Comparison of ENCODE assay signal across 20 cellular contexts in genomic region chr7:80481196-80481884, GRCh38. TPM values are rescaled to one million over a fixed set of nuclear protein-coding genes. Genes with fewer than 3 reads are reported as not detected.
DNase-seq lines count a peak whose midpoint lies in the region; ATAC-seq, FAIRE-seq and TF ChIP-seq lines count a peak whose summit lies in the region.
"Had no signal": no experiment of that assay in that cellular context is flagged by ENCODE, and none has a peak within 500 bp of the region (broad histone marks: within the 10 kb centered on the region; RNA-seq: fewer than 3 reads in every experiment).

No MANE protein-coding gene starts in this region.

- WGBS in stomach, 5 donors, result 38 to 55% (median 48%) methylated on average over 2 of the region's 2 CpGs

- H2AFZ ChIP-seq in endothelial cell of umbilical vein (ENCODE audit: low read depth, low read length), result peak overlapping the region; percentile 39

- peak; percentile 71 for DNase-seq in EH (ENCODE audit: low read depth)
- DNase-seq in LoVo (ENCODE audit: low spot score), result peak; percentile 82
- no peak for DNase-seq in endothelial cell of umbilical vein (ENCODE audit: low read depth, low spot score)
- no peak for DNase-seq in nephron progenitor cell
- DNase-seq in stomach, result no peak
- no peak for DNase-seq in NOMO-1 treated with dmso at 0.1 percent for 144 hours (lab: John Stamatoyannopoulos, UW; ENCODE audit: unreplicated experiment)
- DNase-seq in activated naive CD4-positive, alpha-beta T cell treated with Interleukin-2 at 50 U/mL for 16 hours, result no peak
- DNase-seq: activated CD8-positive, alpha-beta memory T cell treated with anti-CD3 and anti-CD28 coated beads, Interleukin-2, amount 50 U/mL, for 48 hours; activated naive CD8-positive, alpha-beta T cell treated with anti-CD3 and anti-CD28 coated beads, Interleukin-2, amount 50 U/mL, for 24 hours; NCI-H345; posterior cingulate gyrus; SHP77; stimulated activated CD4-positive, alpha-beta T cell treated with anti-CD3 and anti-CD28 coated beads, Interleukin-4, amount 100 ng/mL, for 24 hours; stimulated activated naive CD4-positive, alpha-beta T cell treated with Interleukin-2 at 50 U/mL for 16 hours had no signal

- H3K9me3 ChIP-seq in endothelial cell of umbilical vein (replicated peaks; ENCODE audit: control insufficient read depth, insufficient read depth, low read length) (no peaks in the 10 kb centered on the region), stomach (no peaks in the 10 kb centered on the region)
- H3K9me3 ChIP-seq: BLaER1 had no signal

- no peak for TF ChIP-seq POLR2A in endothelial cell of umbilical vein (IDR thresholded peaks at IDR 0.05; ENCODE audit: low read depth, low read length)
- TF ChIP-seq POLR2A in stomach (IDR thresholded peaks at IDR 0.05), result no peak
- no peak for TF ChIP-seq POLR2A in GM18505 (IDR thresholded peaks at IDR 0.05; ENCODE audit: borderline replicate concordance, extremely low read depth, insufficient read depth, insufficient read length)

- H3K4me3 Mint-ChIP-seq in nephron progenitor cell, result no peak overlapping the region
- H3K4me3 Mint-ChIP-seq: activated naive CD8-positive, alpha-beta T cell treated with anti-CD3 and anti-CD28 coated beads, Interleukin-2, amount 50 U/mL, for 24 hours; dendritic cell treated with granulocyte-macrophage colony-stimulating factor and Interleukin-4, amounts not matched to agents 40 ng/mL and 50 ng/mL, for 4 days; memory B cell had no signal

- no peak overlapping the region for H3K4me3 ChIP-seq in endothelial cell of umbilical vein (replicated peaks in 1 of 3; ENCODE audit: insufficient read depth in 1 of 3, low read depth in 1 of 3, low read length in 3 of 3)
- no peak overlapping the region for H3K4me3 ChIP-seq in stomach
- H3K4me3 ChIP-seq: BLaER1 had no signal

- no peaks in the 10 kb centered on the region for H3K9me1 ChIP-seq in endothelial cell of umbilical vein (replicated peaks; ENCODE audit: control insufficient read depth, extremely low read depth, insufficient read depth, low read length)

- no TSS peak for BruUV-seq in endothelial cell of umbilical vein (replicated peaks; lab: Mats Ljungman, UMichigan)

- no peaks in the 10 kb centered on the region for H4K20me1 ChIP-seq in endothelial cell of umbilical vein (replicated peaks; ENCODE audit: control insufficient read depth, extremely low read depth, insufficient read depth, low read length)
- H4K20me1 ChIP-seq: BLaER1 had no signal

- no peak overlapping the region for H3K4me2 ChIP-seq in endothelial cell of umbilical vein (ENCODE audit: insufficient read depth, low read length)
- H3K4me2 ChIP-seq: BLaER1 had no signal

- H3K9ac ChIP-seq in endothelial cell of umbilical vein (replicated peaks; ENCODE audit: extremely low read depth, insufficient read depth, low read length), result no peak overlapping the region
- H3K9ac ChIP-seq: BLaER1 had no signal

- H3K4me1 ChIP-seq in endothelial cell of umbilical vein (ENCODE audit: control insufficient read depth, extremely low read depth, insufficient read depth, low read length), result no peaks in the 10 kb centered on the region
- no peaks in the 10 kb centered on the region for H3K4me1 ChIP-seq in stomach
- H3K4me1 ChIP-seq: BLaER1 had no signal

- intact Hi-C loops in endothelial cell of umbilical vein (cut with micrococcal nuclease) (no loop called here), stomach (cut with DNase I; ENCODE audit: low total_unique reads) (no loop called here)

- no peak overlapping the region for H3K27ac ChIP-seq in endothelial cell of umbilical vein (ENCODE audit: insufficient read depth, low read depth, low read length)
- H3K27ac ChIP-seq in stomach, result no peak overlapping the region
- H3K27ac ChIP-seq: BLaER1, VCaP had no signal

- no peak for FAIRE-seq in endothelial cell of umbilical vein (lab: Jason Lieb, UNC)

- H3K36me3 Mint-ChIP-seq in nephron progenitor cell (ENCODE audit: low read depth), result no peaks in the 10 kb centered on the region
- H3K36me3 Mint-ChIP-seq: memory B cell had no signal

- CTCF ChIA-PET in endothelial cell of umbilical vein (lab: Charles Lee), result no interaction called here

- dilution Hi-C loops in endothelial cell of umbilical vein (cut with MboI; ENCODE audit: extremely low pct_ligation_motif_present, low sequenced_read_pairs), result no loop called here

- TF ChIP-seq EP300 in stomach (IDR thresholded peaks at IDR 0.05), result no peak

- no peak for TF ChIP-seq CTCF in endothelial cell of umbilical vein (IDR thresholded peaks at IDR 0.05; ENCODE audit: extremely low read depth in 1 of 2, insufficient read depth in 1 of 2, low read depth in 1 of 2, low read length in 2 of 2)
- no peak for TF ChIP-seq CTCF in nephron progenitor cell (IDR thresholded peaks at IDR 0.05)
- no peak for TF ChIP-seq CTCF in stomach (IDR thresholded peaks at IDR 0.05)

- H3K79me2 ChIP-seq in endothelial cell of umbilical vein (ENCODE audit: control insufficient read depth, insufficient read depth, low read length), result no peaks in the 10 kb centered on the region

- no peak for ATAC-seq in GM18505 (IDR thresholded peaks at IDR 0.05; ENCODE audit: unreplicated experiment)
- ATAC-seq: activated naive CD8-positive, alpha-beta T cell treated with anti-CD3 and anti-CD28 coated beads, Interleukin-2, amount 50 U/mL, for 24 hours had no signal

- peaks cover 13% of the 10 kb centered on the region for H3K4me1 Mint-ChIP-seq in nephron progenitor cell
- H3K4me1 Mint-ChIP-seq: activated naive CD8-positive, alpha-beta T cell treated with anti-CD3 and anti-CD28 coated beads, Interleukin-2, amount 50 U/mL, for 24 hours; memory B cell had no signal

- no peaks in the 10 kb centered on the region for H3K27me3 ChIP-seq in endothelial cell of umbilical vein (ENCODE audit: control insufficient read depth in 2 of 2, insufficient read depth in 2 of 2, low read length in 2 of 2)
- no peaks in the 10 kb centered on the region for H3K27me3 ChIP-seq in stomach
- H3K27me3 ChIP-seq: BLaER1 had no signal

- POLR2A ChIA-PET in endothelial cell of umbilical vein (lab: Charles Lee), result no interaction called here

- H3K27me3 Mint-ChIP-seq in nephron progenitor cell (ENCODE audit: low read depth, poor library complexity), result peaks cover 4% of the 10 kb centered on the region
- H3K27me3 Mint-ChIP-seq: activated naive CD8-positive, alpha-beta T cell treated with anti-CD3 and anti-CD28 coated beads, Interleukin-2, amount 50 U/mL, for 24 hours; dendritic cell treated with granulocyte-macrophage colony-stimulating factor and Interleukin-4, amounts not matched to agents 40 ng/mL and 50 ng/mL, for 4 days; memory B cell had no signal

- H3K27ac Mint-ChIP-seq in nephron progenitor cell, result peak overlapping the region; percentile 80
- H3K27ac Mint-ChIP-seq: activated naive CD8-positive, alpha-beta T cell treated with anti-CD3 and anti-CD28 coated beads, Interleukin-2, amount 50 U/mL, for 24 hours; dendritic cell treated with granulocyte-macrophage colony-stimulating factor and Interleukin-4, amounts not matched to agents 40 ng/mL and 50 ng/mL, for 4 days; memory B cell had no signal

- H3K9me3 Mint-ChIP-seq in nephron progenitor cell, result no peaks in the 10 kb centered on the region
- H3K9me3 Mint-ChIP-seq: activated naive CD8-positive, alpha-beta T cell treated with anti-CD3 and anti-CD28 coated beads, Interleukin-2, amount 50 U/mL, for 24 hours had no signal

- no peaks in the 10 kb centered on the region for H3K36me3 ChIP-seq in endothelial cell of umbilical vein (ENCODE audit: control insufficient read depth in 2 of 2, extremely low read depth in 1 of 2, insufficient read depth in 2 of 2, low read length in 2 of 2)
- H3K36me3 ChIP-seq in stomach, result no peaks in the 10 kb centered on the region
- H3K36me3 ChIP-seq: BLaER1 had no signal

TF ChIP-seq in endothelial cell of umbilical vein, 7 proteins besides CTCF, POLR2A, EP300 and RAD21:
- TF ChIP-seq MYC (IDR thresholded peaks at IDR 0.05; ENCODE audit: low read depth, low read length) (no peak), GATA2 (IDR thresholded peaks at IDR 0.05; ENCODE audit: insufficient read depth, insufficient read length, low read depth, low read length) (peak; percentile 52)

RNA-seq across cellular contexts. Expression of gene GNAT3, which starts 30.5 kb away (rescaled TPM):
- total RNA-seq in endothelial cell of umbilical vein, result not detected in 2 replicates
- not detected in 2 replicates for polyA plus RNA-seq in endothelial cell of umbilical vein
- polyA plus RNA-seq in endothelial cell of umbilical vein (2011; cell fraction: cytosol; rRNA removed), result not detected in 2 replicates
- polyA plus RNA-seq in endothelial cell of umbilical vein (2011; cell fraction: nucleus; rRNA removed), result not detected in 2 replicates
- polyA plus RNA-seq in endothelial cell of umbilical vein (2012), result not detected in 2 replicates
- not detected in 2 replicates for polyA minus RNA-seq in endothelial cell of umbilical vein
- polyA minus RNA-seq in endothelial cell of umbilical vein (2011; cell fraction: cytosol; rRNA and poly(A)+ RNA removed), result not detected
- polyA minus RNA-seq in endothelial cell of umbilical vein (2011; cell fraction: nucleus; rRNA and poly(A)+ RNA removed), result not detected in 2 replicates
- not detected for total RNA-seq in stomach
- not detected for polyA plus RNA-seq in stomach
- total RNA-seq: G401 had no signal

Comparison
In these comparisons a context has a peak if more than half of its experiments do, and no peak if none do; other contexts are left out.
1. DNase-seq: peak in EH (single experiment) and LoVo (single experiment); none in endothelial cell of umbilical vein (single experiment), nephron progenitor cell (single experiment), stomach (single experiment), NOMO-1 treated with dmso at 0.1 percent for 144 hours (single experiment) and activated naive CD4-positive, alpha-beta T cell treated with Interleukin-2 at 50 U/mL for 16 hours (single experiment).